Comparison of ENCODE assay signal across 8 cellular contexts in genomic region chr6:156780962-156781705, GRCh38. TPM values are rescaled to one million over a fixed set of nuclear protein-coding genes. Genes with fewer than 3 reads are reported as not detected.
DNase-seq lines count a peak whose midpoint lies in the region; ATAC-seq and TF ChIP-seq lines count a peak whose summit lies in the region.

No MANE protein-coding gene starts in this region.

- peaks cover 21% of the 10 kb centered on the region for H3F3A ChIP-seq in SK-N-SH (replicated peaks; ENCODE audit: insufficient read depth)

- peak overlapping the region; percentile 92 for H3K4me3 Mint-ChIP-seq in activated B cell treated with CpG ODN at 0.5 μM for 24 hours

- no peak for TF ChIP-seq EP300 in SK-N-SH (IDR thresholded peaks at IDR 0.05; ENCODE audit: borderline replicate concordance in 1 of 2, low read depth in 1 of 2, low read length in 1 of 2)

- H3K4me1 Mint-ChIP-seq in activated B cell treated with CpG ODN at 0.5 μM for 24 hours: peaks cover 62% of the 10 kb centered on the region

- peak overlapping the region; percentile 50 to 65 for H3K27ac ChIP-seq in SK-N-SH (ENCODE audit: low read depth in 2 of 2, low read length in 1 of 2)
- H3K27ac ChIP-seq in right cardiac atrium (ENCODE audit: low read length): no peak overlapping the region
- peak overlapping the region; percentile 1 for H3K27ac ChIP-seq in stomach smooth muscle (ENCODE audit: low read length)

- POLR2A ChIA-PET in SK-N-SH (lab: Yijun Ruan, JAX) (interaction anchor here (3.3 kb wide), 1 partner anchor 95 kb away, joined by 15 read pairs; no protein-coding TSS in a partner anchor), activated B cell treated with CpG ODN at 0.5 μM for 24 hours (lab: Charles Lee) (interaction anchor here (0.7 to 5.8 kb wide), 14 partner anchors 11 to 255 kb away, joined by 3 to 155 read pairs (median 4); no protein-coding TSS in a partner anchor)

- peaks cover 83% of the 10 kb centered on the region for H3K79me2 ChIP-seq in SK-N-SH (ENCODE audit: insufficient read depth)

- H3K4me1 ChIP-seq in SK-N-SH (ENCODE audit: control insufficient read depth in 1 of 2, insufficient read depth in 2 of 2, low read depth in 1 of 2, low read length in 1 of 2): peaks cover 0 to 17% of the 10 kb centered on the region in 2 experiments; a peak in 2 of 4 replicates
- H3K4me1 ChIP-seq in right cardiac atrium (ENCODE audit: control insufficient read depth, insufficient read depth, low read length): peaks cover 4% of the 10 kb centered on the region
- H3K4me1 ChIP-seq in stomach smooth muscle (ENCODE audit: control insufficient read depth, insufficient read depth, low read length): peaks cover 22% of the 10 kb centered on the region

- H3K4me3 ChIP-seq in SK-N-SH (ENCODE audit: low read depth in 2 of 2, low read length in 1 of 2) (peak overlapping the region; percentile 66 to 75), right cardiac atrium (ENCODE audit: low read length) (peak overlapping the region; percentile 100), stomach smooth muscle (ENCODE audit: low read length in 2 of 2) (peak overlapping the region; percentile 74 to 89)

- CTCF ChIA-PET in SK-N-SH (lab: Yijun Ruan, JAX) (interaction anchor here (1.0 to 2.0 kb wide), 4 partner anchors 28 to 753 kb away, joined by 3 to 6 read pairs (median 4); no protein-coding TSS in a partner anchor), activated B cell treated with CpG ODN at 0.5 μM for 24 hours (lab: Charles Lee) (interaction anchor here (1.1 to 1.5 kb wide), 2 partner anchors 10 to 217 kb away, joined by 4 read pairs; no protein-coding TSS in a partner anchor)

- no peaks in the 10 kb centered on the region for H3K9me2 ChIP-seq in SK-N-SH

- H3K27me3 Mint-ChIP-seq in activated B cell treated with CpG ODN at 0.5 μM for 24 hours: no peaks in the 10 kb centered on the region

- no peaks in the 10 kb centered on the region for H3K9me3 Mint-ChIP-seq in activated B cell treated with CpG ODN at 0.5 μM for 24 hours

- DNase-seq in SK-N-SH (no peak), activated B cell treated with CpG ODN at 0.5 μM for 24 hours (no peak), right cardiac atrium (no peak), A172 (ENCODE audit: low spot score) (no peak), NCI-H524 treated with DMSO at 0.1 percent for 48 hours (lab: John Stamatoyannopoulos, UW) (no peak), COLO668 (lab: John Stamatoyannopoulos, UW; ENCODE audit: unreplicated experiment) (no peak)

- TF ChIP-seq CTCF in SK-N-SH (IDR thresholded peaks at IDR 0.05) (no peak), activated B cell treated with CpG ODN at 0.5 μM for 24 hours (IDR thresholded peaks at IDR 0.05) (no peak)

- no peak for TF ChIP-seq RAD21 in SK-N-SH (IDR thresholded peaks at IDR 0.05; ENCODE audit: low read length)

- H3K9me3 ChIP-seq in SK-N-SH: no peaks in the 10 kb centered on the region
- H3K9me3 ChIP-seq in right cardiac atrium (ENCODE audit: control insufficient read depth, low read length): no peaks in the 10 kb centered on the region
- H3K9me3 ChIP-seq in stomach smooth muscle (ENCODE audit: control insufficient read depth in 2 of 2, low read length in 2 of 2): no peaks in the 10 kb centered on the region

- H3K36me3 ChIP-seq in SK-N-SH (replicated peaks in 1 of 2; ENCODE audit: control insufficient read depth in 1 of 2, insufficient read depth in 2 of 2, low read length in 1 of 2) (peaks cover 9 to 14% of the 10 kb centered on the region in 2 experiments), stomach smooth muscle (ENCODE audit: control insufficient read depth in 2 of 2, insufficient read depth in 2 of 2, low read length in 2 of 2) (no peaks in the 10 kb centered on the region)

- H3K27ac Mint-ChIP-seq in activated B cell treated with CpG ODN at 0.5 μM for 24 hours: peak overlapping the region; percentile 93

- peaks cover 23% of the 10 kb centered on the region for H3K36me3 Mint-ChIP-seq in activated B cell treated with CpG ODN at 0.5 μM for 24 hours (ENCODE audit: low read depth)

- no peak overlapping the region for H2AFZ ChIP-seq in SK-N-SH (ENCODE audit: low read depth)

- peaks cover 60% of the 10 kb centered on the region for H4K20me1 ChIP-seq in SK-N-SH (ENCODE audit: insufficient read depth)

- H3K9ac ChIP-seq in SK-N-SH (peak overlapping the region; percentile 62), stomach smooth muscle (ENCODE audit: low read length in 2 of 2) (peak overlapping the region; percentile 1 to 66)

- WGBS in SK-N-SH (ENCODE audit: low lambda C conversion rate): 19% methylated on average over 4 of the region's 4 CpGs
- WGBS in right cardiac atrium: 8% methylated on average over 4 of the region's 4 CpGs

- H3K27me3 ChIP-seq in SK-N-SH (ENCODE audit: insufficient read depth) (no peaks in the 10 kb centered on the region), right cardiac atrium (ENCODE audit: control insufficient read depth, insufficient read depth) (no peaks in the 10 kb centered on the region), stomach smooth muscle (ENCODE audit: control insufficient read depth in 1 of 2, insufficient read depth in 2 of 2, low read length in 2 of 2) (no peaks in the 10 kb centered on the region)

- ATAC-seq in SK-N-SH treated with all-trans-retinoic acid at 6 μM for 48 hours (no peak), activated B cell treated with CpG ODN at 0.5 μM for 24 hours (ENCODE audit: low read depth) (no peak), right cardiac atrium (no peak)

- intact Hi-C loops in activated B cell treated with CpG ODN at 0.5 μM for 24 hours (cut with micrococcal nuclease): loop anchor here (1.0 to 10.0 kb wide), 5 partner anchors 10 to 404 kb away; no protein-coding TSS in a partner anchor
- intact Hi-C loops in right cardiac atrium (cut with DNase I): loop anchor here in 2 of 4 donors (2.0 to 10.0 kb wide), 4 partner anchors 64 to 244 kb away; no protein-coding TSS in a partner anchor

- H3K4me2 ChIP-seq in SK-N-SH: peak overlapping the region; percentile 91

TF ChIP-seq in SK-N-SH, 30 proteins besides CTCF, POLR2A, EP300 and RAD21:
- no peak for TF ChIP-seq TEAD4 (IDR thresholded peaks at IDR 0.05; ENCODE audit: borderline replicate concordance, insufficient read depth)

TF ChIP-seq in SK-N-SH treated with all-trans-retinoic acid at 6 μM for 48 hours, 23 proteins besides CTCF, POLR2A, EP300 and RAD21 (continues in another document):
- TF ChIP-seq PATZ1 (CRISPR knock-in tag; IDR thresholded peaks at IDR 0.05; ENCODE audit: borderline replicate concordance): no peak
- no peak for TF ChIP-seq ZC3H10 (CRISPR knock-in tag; IDR thresholded peaks at IDR 0.05)
- no peak for TF ChIP-seq PPARA (CRISPR knock-in tag; IDR thresholded peaks at IDR 0.05; ENCODE audit: borderline replicate concordance)
- no peak for TF ChIP-seq CREB5 (CRISPR knock-in tag; IDR thresholded peaks at IDR 0.05; ENCODE audit: low read depth)
- TF ChIP-seq TSHZ2 (CRISPR knock-in tag; IDR thresholded peaks at IDR 0.05): no peak

RNA-seq across cellular contexts. Expression of gene ARID1B, which starts 4.0 kb away (rescaled TPM):
- polyA plus RNA-seq in SK-N-SH (2012; rRNA removed) (13.2 and 13.6 TPM in 2 replicates), right cardiac atrium (18.3 TPM)
- 11.5 and 14.7 TPM in 2 replicates for polyA plus RNA-seq in SK-N-SH (2012; cell fraction: cytosol; rRNA removed)
- polyA plus RNA-seq in SK-N-SH (2012; cell fraction: nucleus; rRNA removed): 24.0 and 33.9 TPM in 2 replicates
- total RNA-seq in activated B cell treated with CpG ODN at 0.5 μM for 24 hours (194 and 248 TPM in 2 replicates), right cardiac atrium (10 to 100 TPM; 52.3 to 59.6 (median 54.2) TPM)
- total RNA-seq in A172 (2014; rRNA removed; shearing (Covaris generic)): 13.8 and 14.4 TPM in 2 replicates
